9 cellular contexts compared by ENCODE assay signal in genomic region chr15:74599156-74599555, GRCh38. TPM values are rescaled to one million over a fixed set of nuclear protein-coding genes. Genes with fewer than 3 reads are reported as not detected.
A peak's percentile ranks its signal among the peaks of the same experiment; 100 is the strongest.
DNase-seq lines count a peak whose midpoint lies in the region; ATAC-seq and TF ChIP-seq lines count a peak whose summit lies in the region.
"Had no signal": no experiment of that assay in that cellular context is flagged by ENCODE, and none has a peak within 500 bp of the region (broad histone marks: within the 10 kb centered on the region; RNA-seq: fewer than 3 reads in every experiment).

No MANE protein-coding gene starts in this region.

- H3K9ac ChIP-seq in skeletal muscle satellite cell (ENCODE audit: low read depth, low read length), result peak overlapping the region; percentile 78

- no peak for DNase-seq in activated CD8-positive, alpha-beta T cell treated with anti-CD3 and anti-CD28 coated beads for 36 hours
- DNase-seq in heart right ventricle (no peak), mucosa of gallbladder (ENCODE audit: low spot score) (no peak), GM13977 (ENCODE audit: low spot score) (no peak)
- DNase-seq in stimulated activated CD4-positive, alpha-beta T cell treated with anti-CD3 and anti-CD28 coated beads, Interleukin-2, amount 100 ng/mL, for 24 hours, result no peak
- DNase-seq: NCI-H226 had no signal

- TF ChIP-seq CTCF in activated CD8-positive, alpha-beta T cell treated with anti-CD3 and anti-CD28 coated beads for 36 hours (IDR thresholded peaks at IDR 0.05), result no peak
- no peak for TF ChIP-seq CTCF in heart right ventricle (IDR thresholded peaks at IDR 0.05)
- TF ChIP-seq CTCF in GM13977 (IDR thresholded peaks at IDR 0.05; ENCODE audit: extremely low read depth, insufficient read depth, missing control alignments), result no peak

- H3K27me3 Mint-ChIP-seq in activated CD8-positive, alpha-beta T cell treated with anti-CD3 and anti-CD28 coated beads for 36 hours, result no peaks in the 10 kb centered on the region

- peak overlapping the region; percentile 73 to 95 (median 90) for H3K27ac ChIP-seq in heart right ventricle

- H3K4me1 Mint-ChIP-seq in activated CD8-positive, alpha-beta T cell treated with anti-CD3 and anti-CD28 coated beads for 36 hours (ENCODE audit: low read depth), result peaks cover 24% of the 10 kb centered on the region

- POLR2A ChIA-PET in activated CD8-positive, alpha-beta T cell treated with anti-CD3 and anti-CD28 coated beads for 36 hours (lab: Charles Lee), result interaction anchor here (1.3 to 4.4 kb wide), 5 partner anchors 9 to 48 kb away, joined by 4 to 33 read pairs (median 4); no protein-coding TSS in a partner anchor

- H3K9me3 Mint-ChIP-seq in activated CD8-positive, alpha-beta T cell treated with anti-CD3 and anti-CD28 coated beads for 36 hours, result no peaks in the 10 kb centered on the region

- CTCF ChIA-PET in activated CD8-positive, alpha-beta T cell treated with anti-CD3 and anti-CD28 coated beads for 36 hours (lab: Charles Lee), result interaction anchor here (0.7 to 2.4 kb wide), 5 partner anchors 9 to 183 kb away, joined by 3 to 11 read pairs (median 3); no protein-coding TSS in a partner anchor

- H3K36me3 ChIP-seq in heart right ventricle (peaks cover 0 to 17% (median 0%) of the 10 kb centered on the region in 9 donors), skeletal muscle satellite cell (ENCODE audit: insufficient read depth, low read length) (no peaks in the 10 kb centered on the region)

- H3K4me1 ChIP-seq in heart right ventricle (peaks cover 8 to 34% (median 16%) of the 10 kb centered on the region in 9 donors), skeletal muscle satellite cell (ENCODE audit: control insufficient read depth, insufficient read depth, low read length) (peaks cover 16% of the 10 kb centered on the region)

- in situ Hi-C loops in GM13977 (cut with MboI; ENCODE audit: low pct_unique_long_range_greater_than_20kb, low sequenced_read_pairs, unreplicated experiment), result no loop called here

- no peaks in the 10 kb centered on the region for H3K9me3 ChIP-seq in heart right ventricle
- H3K9me3 ChIP-seq in skeletal muscle satellite cell (replicated peaks; ENCODE audit: low read length), result no peaks in the 10 kb centered on the region

- H3K4me3 ChIP-seq in GM08714 (ENCODE audit: low read length) (peak overlapping the region; percentile 42; the same call in 1 of the 2 replicates), heart right ventricle (peak overlapping the region; percentile 58 to 81 (median 65)), skeletal muscle satellite cell (ENCODE audit: low read length) (peak overlapping the region; percentile 78)

- WGBS in heart right ventricle, 2 donors, result 58 to 67% methylated on average over 15 of the region's 15 CpGs

- H3K4me2 ChIP-seq in skeletal muscle satellite cell (ENCODE audit: low read length), result peak overlapping the region; percentile 92

- peaks cover 15% of the 10 kb centered on the region for H3K36me3 Mint-ChIP-seq in activated CD8-positive, alpha-beta T cell treated with anti-CD3 and anti-CD28 coated beads for 36 hours (ENCODE audit: low read depth)

- intact Hi-C loops in activated CD8-positive, alpha-beta T cell treated with anti-CD3 and anti-CD28 coated beads for 36 hours (cut with micrococcal nuclease), result no loop called here
- intact Hi-C loops in heart right ventricle (cut with DNase I), result loop anchor here in 3 of 10 donors (5.0 kb wide), 2 partner anchors 52 to 57 kb away; partner anchors contain the start of gene ARID3B (in 2 of the 3)

- peak overlapping the region; percentile 86 for H3K4me3 Mint-ChIP-seq in activated CD8-positive, alpha-beta T cell treated with anti-CD3 and anti-CD28 coated beads for 36 hours

- H3K27me3 ChIP-seq in heart right ventricle (no peaks in the 10 kb centered on the region), skeletal muscle satellite cell (ENCODE audit: control insufficient read depth, insufficient read depth, low read length) (no peaks in the 10 kb centered on the region)

- peak overlapping the region; percentile 98 for H3K27ac Mint-ChIP-seq in activated CD8-positive, alpha-beta T cell treated with anti-CD3 and anti-CD28 coated beads for 36 hours

- no peak for ATAC-seq in activated CD8-positive, alpha-beta T cell treated with anti-CD3 and anti-CD28 coated beads for 36 hours
- ATAC-seq in heart right ventricle (peak in 1 of 8 donors; percentile 40), HG03457 (IDR thresholded peaks at IDR 0.05; ENCODE audit: unreplicated experiment) (no peak)

RNA-seq across cellular contexts. Expression of gene CLK3, which starts 16.5 kb away (rescaled TPM):
- 100 to 1,000 TPM; 159 to 168 TPM for total RNA-seq in activated CD8-positive, alpha-beta T cell treated with anti-CD3 and anti-CD28 coated beads for 36 hours
- total RNA-seq in heart right ventricle, result 10 to 100 TPM; 40.2 to 52.1 (median 45.2) TPM
- polyA plus RNA-seq in heart right ventricle, result 10 to 100 TPM; 27.7 to 73.6 TPM
- 65.4 and 74.7 TPM in 2 replicates for total RNA-seq in skeletal muscle satellite cell (2012; rRNA removed)
- total RNA-seq in mucosa of gallbladder, result 95.0 TPM

RNA-seq across cellular contexts. Expression of gene ARID3B, which starts 58.1 kb away (rescaled TPM):
- 10 to 100 TPM; 35.2 to 36.2 TPM for total RNA-seq in activated CD8-positive, alpha-beta T cell treated with anti-CD3 and anti-CD28 coated beads for 36 hours
- 1 to 10 TPM; 1.2 to 3.7 (median 2.4) TPM for total RNA-seq in heart right ventricle
- polyA plus RNA-seq in heart right ventricle, result 1 to 10 TPM; 1.4 to 3.0 TPM
- 1.5 and 1.8 TPM in 2 replicates for total RNA-seq in skeletal muscle satellite cell (2012; rRNA removed)
- 6.8 TPM for total RNA-seq in mucosa of gallbladder
